9 cellular contexts compared by ENCODE assay signal in genomic region chr10:97321807-97322195, GRCh38. TPM values are rescaled to one million over a fixed set of nuclear protein-coding genes. Genes with fewer than 3 reads are reported as not detected.
DNase-seq lines count a peak whose midpoint lies in the region; ATAC-seq and TF ChIP-seq lines count a peak whose summit lies in the region.
"Had no signal": no experiment of that assay in that cellular context is flagged by ENCODE, and none has a peak within 500 bp of the region (broad histone marks: within the 10 kb centered on the region; RNA-seq: fewer than 3 reads in every experiment).

No MANE protein-coding gene starts in this region.

- peak overlapping the region; percentile 97 to 98 for H3K4me3 Mint-ChIP-seq in CD14-positive monocyte
- H3K4me3 Mint-ChIP-seq in activated naive CD8-positive, alpha-beta T cell treated with anti-CD3 and anti-CD28 coated beads for 36 hours, result peak overlapping the region; percentile 84

- no peaks in the 10 kb centered on the region for H3K9me3 ChIP-seq in HUES6 (ENCODE audit: control insufficient read depth, insufficient read depth, low read depth, low read length)
- H3K9me3 ChIP-seq in mononuclear cell (ENCODE audit: low read depth, low read length), result no peaks in the 10 kb centered on the region

- H3K27me3 ChIP-seq in HUES6 (ENCODE audit: control insufficient read depth, insufficient read depth, low read length) (peaks cover 27% of the 10 kb centered on the region), mononuclear cell (ENCODE audit: insufficient read depth, low read length) (no peaks in the 10 kb centered on the region)

- peaks cover 17% of the 10 kb centered on the region for H3K4me1 ChIP-seq in HUES6 (ENCODE audit: control insufficient read depth, insufficient read depth, low read length)
- H3K4me1 ChIP-seq in mononuclear cell (ENCODE audit: insufficient read depth, low read length), result peaks cover 55% of the 10 kb centered on the region

- peak overlapping the region; percentile 98 for H3K9ac ChIP-seq in HUES6 (ENCODE audit: low read length)

- intact Hi-C loops in CD14-positive monocyte (cut with micrococcal nuclease), result loop anchor here (1.0 to 5.0 kb wide), 4 partner anchors 8 to 79 kb away; partner anchors contain the start of genes FRAT2 (in 1 of the 2) and RRP12 (in 1 of the 2)

- peaks cover 0 to 6% (median 0%) of the 10 kb centered on the region in 7 donors for H3K9me3 Mint-ChIP-seq in CD14-positive monocyte
- no peaks in the 10 kb centered on the region for H3K9me3 Mint-ChIP-seq in activated naive CD8-positive, alpha-beta T cell treated with anti-CD3 and anti-CD28 coated beads for 36 hours

- H3K27ac Mint-ChIP-seq in CD14-positive monocyte, result peak overlapping the region; percentile 68 to 97 (median 93)
- H3K27ac Mint-ChIP-seq in activated naive CD8-positive, alpha-beta T cell treated with anti-CD3 and anti-CD28 coated beads for 36 hours, result no peak overlapping the region

- DNase-seq in CD14-positive monocyte (ENCODE audit: low spot score), result no peak
- DNase-seq in activated naive CD8-positive, alpha-beta T cell treated with anti-CD3 and anti-CD28 coated beads for 36 hours, result no peak
- no peak for DNase-seq in NCI-H226
- no peak for DNase-seq in epidermal melanocyte (ENCODE audit: insufficient read length, low spot score)
- DNase-seq: Karpas-422 had no signal

- ATAC-seq in HG02840 (IDR thresholded peaks at IDR 0.05; ENCODE audit: low FRiP score, unreplicated experiment), result no peak
- ATAC-seq in HG02981 (IDR thresholded peaks at IDR 0.05; ENCODE audit: unreplicated experiment), result no peak

- no peaks in the 10 kb centered on the region for H3K36me3 ChIP-seq in HUES6 (ENCODE audit: control insufficient read depth, insufficient read depth, low read length)

- H3K36me3 Mint-ChIP-seq in CD14-positive monocyte, result peaks cover 16 to 27% of the 10 kb centered on the region in 2 donors
- no peaks in the 10 kb centered on the region for H3K36me3 Mint-ChIP-seq in activated naive CD8-positive, alpha-beta T cell treated with anti-CD3 and anti-CD28 coated beads for 36 hours

- peak overlapping the region; percentile 82 for H3K4me3 ChIP-seq in HUES6 (ENCODE audit: low read depth, low read length)
- peak overlapping the region; percentile 57 for H3K4me3 ChIP-seq in mononuclear cell (ENCODE audit: low read length)

- TF ChIP-seq CTCF in CD14-positive monocyte (IDR thresholded peaks at IDR 0.05), result no peak

- peaks cover 53% of the 10 kb centered on the region for H3K4me1 Mint-ChIP-seq in CD14-positive monocyte
- H3K4me1 Mint-ChIP-seq in activated naive CD8-positive, alpha-beta T cell treated with anti-CD3 and anti-CD28 coated beads for 36 hours, result peaks cover 26% of the 10 kb centered on the region

- peaks cover 0 to 3% (median 2%) of the 10 kb centered on the region in 3 donors for H3K27me3 Mint-ChIP-seq in CD14-positive monocyte (ENCODE audit: low read depth in 3 of 3)
- no peaks in the 10 kb centered on the region for H3K27me3 Mint-ChIP-seq in activated naive CD8-positive, alpha-beta T cell treated with anti-CD3 and anti-CD28 coated beads for 36 hours

- peak overlapping the region; percentile 48; the same call in 1 of the 2 replicates for H3K27ac ChIP-seq in HUES6 (ENCODE audit: low read depth, low read length)

RNA-seq across cellular contexts. Expression of gene FRAT1, which starts 2.7 kb away (rescaled TPM):
- 10 to 100 TPM; 17.0 to 34.4 TPM for polyA plus RNA-seq in CD14-positive monocyte
- total RNA-seq in activated naive CD8-positive, alpha-beta T cell treated with anti-CD3 and anti-CD28 coated beads for 36 hours, result 1 to 10 TPM; 2.7 to 3.2 TPM
- total RNA-seq in mononuclear cell, result 21.9 TPM

RNA-seq across cellular contexts. Expression of gene FRAT2, which starts 12.7 kb away (rescaled TPM):
- polyA plus RNA-seq in CD14-positive monocyte, result 10 to 100 TPM; 29.4 to 62.4 TPM
- 1 to 10 TPM; 8.8 to 9.5 TPM for total RNA-seq in activated naive CD8-positive, alpha-beta T cell treated with anti-CD3 and anti-CD28 coated beads for 36 hours
- 25.8 TPM for total RNA-seq in mononuclear cell

RNA-seq across cellular contexts. Expression of gene ARHGAP19, which starts 29.4 kb away (rescaled TPM):
- polyA plus RNA-seq in CD14-positive monocyte, result 10 to 100 TPM in 1 of 2 donors, 1 to 10 TPM in 1; 8.3 to 10.6 TPM
- total RNA-seq in activated naive CD8-positive, alpha-beta T cell treated with anti-CD3 and anti-CD28 coated beads for 36 hours, result 10 to 100 TPM; 36.1 to 42.9 TPM
- total RNA-seq in mononuclear cell, result 7.8 TPM
